In genomic region chr16:50842589-50842988, GRCh38 we compare ENCODE assay signal across 17 cellular contexts.
A peak's percentile ranks its signal among the peaks of the same experiment; 100 is the strongest.
DNase-seq lines count a peak whose midpoint lies in the region; ATAC-seq and TF ChIP-seq lines count a peak whose summit lies in the region.
"Had no signal": no experiment of that assay in that cellular context is flagged by ENCODE, and none has a peak within 500 bp of the region (broad histone marks: within the 10 kb centered on the region; RNA-seq: fewer than 3 reads in every experiment).

No MANE protein-coding gene starts in this region.

- WGBS in mammary epithelial cell (ENCODE audit: low coverage, missing lambda C conversion rate): 91% methylated on average over 4 of the region's 4 CpGs

- H3K4me3 Mint-ChIP-seq in activated naive CD4-positive, alpha-beta T cell treated with anti-CD3 and anti-CD28 coated beads for 36 hours: no peak overlapping the region
- H3K4me3 Mint-ChIP-seq in activated naive CD4-positive, alpha-beta T cell treated with anti-CD3 and anti-CD28 coated beads, Interleukin-2, amount 10 ng/mL, durations not matched to agents 7 days and 5 days: no peak overlapping the region
- peak overlapping the region in 1 of 2 donors; percentile 39 for H3K4me3 Mint-ChIP-seq in stimulated activated naive CD8-positive, alpha-beta T cell treated with anti-CD3 and anti-CD28 coated beads, Interleukin-15, amount 100 ng/mL, for 72 hours
- H3K4me3 Mint-ChIP-seq in progenitor cell of endocrine pancreas (ENCODE audit: low read depth): no peak overlapping the region

- no peak for TF ChIP-seq CTCF in mammary epithelial cell (conservative IDR thresholded peaks at IDR 0.05 in 1 of 2, IDR thresholded peaks at IDR 0.05 in 1 of 2; ENCODE audit: extremely low read depth in 1 of 2, insufficient read depth in 1 of 2, low read depth in 1 of 2, low read length in 2 of 2)
- TF ChIP-seq CTCF in progenitor cell of endocrine pancreas (IDR thresholded peaks at IDR 0.05; ENCODE audit: unreplicated experiment): no peak

- intact Hi-C loops in activated naive CD4-positive, alpha-beta T cell treated with anti-CD3 and anti-CD28 coated beads for 36 hours (cut with micrococcal nuclease): no loop called here
- intact Hi-C loops in mammary epithelial cell (cut with micrococcal nuclease): no loop called here

- no peaks in the 10 kb centered on the region for H3K79me2 ChIP-seq in mammary epithelial cell (ENCODE audit: insufficient read depth, low read length)

- in situ Hi-C loops in mammary epithelial cell (cut with MboI; ENCODE audit: low sequenced_read_pairs in 2 of 2): no loop called here

- peak; percentile 31 for DNase-seq in activated naive CD4-positive, alpha-beta T cell treated with anti-CD3 and anti-CD28 coated beads for 36 hours
- no peak for DNase-seq in activated naive CD4-positive, alpha-beta T cell treated with anti-CD3 and anti-CD28 coated beads, Interleukin-2, amount 10 ng/mL, durations not matched to agents 7 days and 5 days
- DNase-seq in RPMI7951 (ENCODE audit: low read depth) (peak; percentile 13), left kidney (ENCODE audit: low read depth, low spot score) (peak; percentile 28), MG63 (no peak), mammary epithelial cell (no peak), progenitor cell of endocrine pancreas (ENCODE audit: low spot score, unreplicated experiment) (no peak)
- DNase-seq in stimulated activated naive CD8-positive, alpha-beta T cell treated with anti-CD3 and anti-CD28 coated beads, Interleukin-15, amount 100 ng/mL, for 72 hours: no peak
- DNase-seq: activated CD8-positive, alpha-beta memory T cell treated with anti-CD3 and anti-CD28 coated beads, Interleukin-2, amount 50 U/mL, for 4 hours; dermis blood vessel endothelial cell; DMS53; HCEC 1CT; NCI-H1930; Right ventricle myocardium superior; T1000; thyroid gland had no signal

- no peaks in the 10 kb centered on the region for H3K9me3 Mint-ChIP-seq in activated naive CD4-positive, alpha-beta T cell treated with anti-CD3 and anti-CD28 coated beads for 36 hours
- H3K9me3 Mint-ChIP-seq in activated naive CD4-positive, alpha-beta T cell treated with anti-CD3 and anti-CD28 coated beads, Interleukin-2, amount 10 ng/mL, durations not matched to agents 7 days and 5 days: no peaks in the 10 kb centered on the region
- H3K9me3 Mint-ChIP-seq in stimulated activated naive CD8-positive, alpha-beta T cell treated with anti-CD3 and anti-CD28 coated beads, Interleukin-15, amount 100 ng/mL, for 72 hours: no peaks in the 10 kb centered on the region
- no peaks in the 10 kb centered on the region for H3K9me3 Mint-ChIP-seq in progenitor cell of endocrine pancreas (ENCODE audit: low read depth)

- H3K9ac ChIP-seq in mammary epithelial cell (ENCODE audit: insufficient read depth, low read length): no peak overlapping the region

- no peaks in the 10 kb centered on the region for H3K36me3 Mint-ChIP-seq in activated naive CD4-positive, alpha-beta T cell treated with anti-CD3 and anti-CD28 coated beads for 36 hours (ENCODE audit: low read depth)
- no peaks in the 10 kb centered on the region for H3K36me3 Mint-ChIP-seq in activated naive CD4-positive, alpha-beta T cell treated with anti-CD3 and anti-CD28 coated beads, Interleukin-2, amount 10 ng/mL, durations not matched to agents 7 days and 5 days
- H3K36me3 Mint-ChIP-seq in progenitor cell of endocrine pancreas (ENCODE audit: insufficient read depth): no peaks in the 10 kb centered on the region

- H3K4me3 ChIP-seq in MG63 (no peak overlapping the region), mammary epithelial cell (replicated peaks in 1 of 3; ENCODE audit: insufficient read depth in 1 of 3, low read depth in 2 of 3, low read length in 3 of 3) (no peak overlapping the region)
- H3K4me3 ChIP-seq: lung, thyroid gland had no signal

- dilution Hi-C loops in mammary epithelial cell (cut with HindIII; ENCODE audit: low sequenced_read_pairs): no loop called here

- no peak overlapping the region for H3K27ac Mint-ChIP-seq in activated naive CD4-positive, alpha-beta T cell treated with anti-CD3 and anti-CD28 coated beads for 36 hours
- no peak overlapping the region for H3K27ac Mint-ChIP-seq in activated naive CD4-positive, alpha-beta T cell treated with anti-CD3 and anti-CD28 coated beads, Interleukin-2, amount 10 ng/mL, durations not matched to agents 7 days and 5 days
- peak overlapping the region; percentile 22 to 54 for H3K27ac Mint-ChIP-seq in stimulated activated naive CD8-positive, alpha-beta T cell treated with anti-CD3 and anti-CD28 coated beads, Interleukin-15, amount 100 ng/mL, for 72 hours
- no peak overlapping the region for H3K27ac Mint-ChIP-seq in progenitor cell of endocrine pancreas

- ATAC-seq in stimulated activated naive CD8-positive, alpha-beta T cell treated with anti-CD3 and anti-CD28 coated beads, Interleukin-15, amount 100 ng/mL, for 72 hours: peak; percentile 62

- H4K20me1 ChIP-seq in mammary epithelial cell (ENCODE audit: insufficient read depth, low read length): no peaks in the 10 kb centered on the region

- BruUV-seq in mammary epithelial cell (replicated peaks; lab: Mats Ljungman, UMichigan): no TSS peak

- H3K27me3 ChIP-seq in MG63: no peaks in the 10 kb centered on the region
- no peaks in the 10 kb centered on the region for H3K27me3 ChIP-seq in mammary epithelial cell (ENCODE audit: insufficient read depth, low read length)
- H3K27me3 ChIP-seq: thyroid gland had no signal

- no peak overlapping the region for H3K27ac ChIP-seq in mammary epithelial cell (ENCODE audit: insufficient read depth, low read depth, low read length)
- H3K27ac ChIP-seq: thyroid gland had no signal

- H3K4me1 ChIP-seq in mammary epithelial cell (ENCODE audit: insufficient read depth, low read length): no peaks in the 10 kb centered on the region

- H3K36me3 ChIP-seq in MG63 (no peaks in the 10 kb centered on the region), mammary epithelial cell (ENCODE audit: insufficient read depth, low read length) (no peaks in the 10 kb centered on the region)
- H3K36me3 ChIP-seq: thyroid gland had no signal

- H3K4me2 ChIP-seq in mammary epithelial cell (ENCODE audit: insufficient read depth, low read depth, low read length): no peak overlapping the region

- peaks cover 4% of the 10 kb centered on the region for H3K27me3 Mint-ChIP-seq in activated naive CD4-positive, alpha-beta T cell treated with anti-CD3 and anti-CD28 coated beads for 36 hours (ENCODE audit: low read depth)
- H3K27me3 Mint-ChIP-seq in activated naive CD4-positive, alpha-beta T cell treated with anti-CD3 and anti-CD28 coated beads, Interleukin-2, amount 10 ng/mL, durations not matched to agents 7 days and 5 days: peaks cover 50% of the 10 kb centered on the region
- peaks cover 33% of the 10 kb centered on the region for H3K27me3 Mint-ChIP-seq in stimulated activated naive CD8-positive, alpha-beta T cell treated with anti-CD3 and anti-CD28 coated beads, Interleukin-15, amount 100 ng/mL, for 72 hours
- H3K27me3 Mint-ChIP-seq in progenitor cell of endocrine pancreas: peaks cover 60% of the 10 kb centered on the region

- CTCF ChIA-PET in activated naive CD4-positive, alpha-beta T cell treated with anti-CD3 and anti-CD28 coated beads for 36 hours (lab: Charles Lee): no interaction called here
- CTCF ChIA-PET in activated naive CD4-positive, alpha-beta T cell treated with anti-CD3 and anti-CD28 coated beads, Interleukin-2, amount 10 ng/mL, durations not matched to agents 7 days and 5 days (lab: Charles Lee): no interaction called here
- CTCF ChIA-PET in mammary epithelial cell (lab: Charles Lee; ENCODE audit: low non-redundant PET): no interaction called here

- H2AFZ ChIP-seq in mammary epithelial cell (ENCODE audit: low read depth, low read length): no peak overlapping the region

- peaks cover 19% of the 10 kb centered on the region for H3K4me1 Mint-ChIP-seq in activated naive CD4-positive, alpha-beta T cell treated with anti-CD3 and anti-CD28 coated beads for 36 hours (ENCODE audit: low read depth)
- H3K4me1 Mint-ChIP-seq in activated naive CD4-positive, alpha-beta T cell treated with anti-CD3 and anti-CD28 coated beads, Interleukin-2, amount 10 ng/mL, durations not matched to agents 7 days and 5 days: peaks cover 8% of the 10 kb centered on the region
- H3K4me1 Mint-ChIP-seq in stimulated activated naive CD8-positive, alpha-beta T cell treated with anti-CD3 and anti-CD28 coated beads, Interleukin-15, amount 100 ng/mL, for 72 hours: peaks cover 37% of the 10 kb centered on the region
- H3K4me1 Mint-ChIP-seq in progenitor cell of endocrine pancreas (ENCODE audit: low read depth): peaks cover 20% of the 10 kb centered on the region

- no peaks in the 10 kb centered on the region for H3K9me3 ChIP-seq in MG63
- H3K9me3 ChIP-seq in mammary epithelial cell (replicated peaks; ENCODE audit: insufficient read depth, low read length): no peaks in the 10 kb centered on the region
- H3K9me3 ChIP-seq: thyroid gland had no signal

Comparison
In these comparisons a context has a peak if more than half of its experiments do, and no peak if none do; other contexts are left out.
1. DNase-seq: peak in activated naive CD4-positive, alpha-beta T cell treated with anti-CD3 and anti-CD28 coated beads for 36 hours (single experiment), RPMI7951 (single experiment) and left kidney (single experiment); none in activated naive CD4-positive, alpha-beta T cell treated with anti-CD3 and anti-CD28 coated beads, Interleukin-2, amount 10 ng/mL, durations not matched to agents 7 days and 5 days (single experiment), stimulated activated naive CD8-positive, alpha-beta T cell treated with anti-CD3 and anti-CD28 coated beads, Interleukin-15, amount 100 ng/mL, for 72 hours (0 of 2), MG63 (single experiment), mammary epithelial cell (single experiment) and progenitor cell of endocrine pancreas (single experiment).
2. H3K27ac Mint-ChIP-seq: peak in stimulated activated naive CD8-positive, alpha-beta T cell treated with anti-CD3 and anti-CD28 coated beads, Interleukin-15, amount 100 ng/mL, for 72 hours (2 of 2); none in activated naive CD4-positive, alpha-beta T cell treated with anti-CD3 and anti-CD28 coated beads for 36 hours (single experiment), activated naive CD4-positive, alpha-beta T cell treated with anti-CD3 and anti-CD28 coated beads, Interleukin-2, amount 10 ng/mL, durations not matched to agents 7 days and 5 days (single experiment) and progenitor cell of endocrine pancreas (single experiment).